3 cellular contexts compared by ENCODE assay signal in the genomic region with DNA sequence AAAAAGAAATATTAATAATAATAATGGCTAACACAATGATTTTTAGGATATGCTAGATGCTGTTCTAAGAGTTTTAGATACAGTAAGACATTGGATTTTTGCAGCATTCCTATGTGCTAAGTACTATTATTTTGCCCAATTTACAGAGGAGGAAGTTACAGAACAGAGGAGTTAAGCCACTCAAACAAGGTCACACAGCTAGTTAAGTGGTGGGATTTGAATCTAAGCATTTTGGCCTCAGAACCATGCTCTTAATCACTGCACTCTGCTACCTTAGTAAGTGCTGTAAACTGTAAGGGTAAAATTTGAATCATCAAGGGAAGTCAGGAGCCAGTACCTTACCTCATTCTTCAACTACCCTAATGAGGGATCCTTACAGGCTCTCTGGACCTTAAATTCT.
TF ChIP-seq lines count a peak whose summit lies in the region.

No MANE protein-coding gene starts in this region.

TF ChIP-seq in HEK293, 187 proteins besides CTCF, POLR2A, EP300 and RAD21:
- TF ChIP-seq ZNF768 (tag by site-specific recombination; IDR thresholded peaks at IDR 0.05): 0 out of 2 replicates have a peak, but pooled peaks have one; percentile 22
- TF ChIP-seq GFI1B (tag by site-specific recombination; IDR thresholded peaks at IDR 0.05): no peak

TF ChIP-seq in K562, 482 proteins besides CTCF, POLR2A, EP300 and RAD21 (continues in another document):
- TF ChIP-seq ZNF282 (CRISPR knock-in tag; IDR thresholded peaks at IDR 0.05) (no peak), EWSR1 (IDR thresholded peaks at IDR 0.05; ENCODE audit: borderline replicate concordance, low read depth, partially characterized antibody) (no peak), MAZ (CRISPR knock-in tag; conservative IDR thresholded peaks at IDR 0.05 in 1 of 2, IDR thresholded peaks at IDR 0.05 in 1 of 2) (no peak), STAT5B (CRISPR knock-in tag; IDR thresholded peaks at IDR 0.05) (no peak), CBFB (CRISPR knock-in tag; IDR thresholded peaks at IDR 0.05) (no peak), BRD4 (IDR thresholded peaks at IDR 0.05) (no peak), ZKSCAN1 (IDR thresholded peaks at IDR 0.05; ENCODE audit: low read depth, low read length) (no peak), SMAD2 (IDR thresholded peaks at IDR 0.05; ENCODE audit: low read depth, low read length) (no peak), NFYB (IDR thresholded peaks at IDR 0.05; ENCODE audit: extremely low read depth, insufficient read length) (no peak), ZNF586 (CRISPR knock-in tag; conservative IDR thresholded peaks at IDR 0.05) (no peak)
- TF ChIP-seq, protein P1, sequence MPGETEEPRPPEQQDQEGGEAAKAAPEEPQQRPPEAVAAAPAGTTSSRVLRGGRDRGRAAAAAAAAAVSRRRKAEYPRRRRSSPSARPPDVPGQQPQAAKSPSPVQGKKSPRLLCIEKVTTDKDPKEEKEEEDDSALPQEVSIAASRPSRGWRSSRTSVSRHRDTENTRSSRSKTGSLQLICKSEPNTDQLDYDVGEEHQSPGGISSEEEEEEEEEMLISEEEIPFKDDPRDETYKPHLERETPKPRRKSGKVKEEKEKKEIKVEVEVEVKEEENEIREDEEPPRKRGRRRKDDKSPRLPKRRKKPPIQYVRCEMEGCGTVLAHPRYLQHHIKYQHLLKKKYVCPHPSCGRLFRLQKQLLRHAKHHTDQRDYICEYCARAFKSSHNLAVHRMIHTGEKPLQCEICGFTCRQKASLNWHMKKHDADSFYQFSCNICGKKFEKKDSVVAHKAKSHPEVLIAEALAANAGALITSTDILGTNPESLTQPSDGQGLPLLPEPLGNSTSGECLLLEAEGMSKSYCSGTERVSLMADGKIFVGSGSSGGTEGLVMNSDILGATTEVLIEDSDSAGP (CRISPR knock-in tag; IDR thresholded peaks at IDR 0.05): no peak
- TF ChIP-seq, protein P2, sequence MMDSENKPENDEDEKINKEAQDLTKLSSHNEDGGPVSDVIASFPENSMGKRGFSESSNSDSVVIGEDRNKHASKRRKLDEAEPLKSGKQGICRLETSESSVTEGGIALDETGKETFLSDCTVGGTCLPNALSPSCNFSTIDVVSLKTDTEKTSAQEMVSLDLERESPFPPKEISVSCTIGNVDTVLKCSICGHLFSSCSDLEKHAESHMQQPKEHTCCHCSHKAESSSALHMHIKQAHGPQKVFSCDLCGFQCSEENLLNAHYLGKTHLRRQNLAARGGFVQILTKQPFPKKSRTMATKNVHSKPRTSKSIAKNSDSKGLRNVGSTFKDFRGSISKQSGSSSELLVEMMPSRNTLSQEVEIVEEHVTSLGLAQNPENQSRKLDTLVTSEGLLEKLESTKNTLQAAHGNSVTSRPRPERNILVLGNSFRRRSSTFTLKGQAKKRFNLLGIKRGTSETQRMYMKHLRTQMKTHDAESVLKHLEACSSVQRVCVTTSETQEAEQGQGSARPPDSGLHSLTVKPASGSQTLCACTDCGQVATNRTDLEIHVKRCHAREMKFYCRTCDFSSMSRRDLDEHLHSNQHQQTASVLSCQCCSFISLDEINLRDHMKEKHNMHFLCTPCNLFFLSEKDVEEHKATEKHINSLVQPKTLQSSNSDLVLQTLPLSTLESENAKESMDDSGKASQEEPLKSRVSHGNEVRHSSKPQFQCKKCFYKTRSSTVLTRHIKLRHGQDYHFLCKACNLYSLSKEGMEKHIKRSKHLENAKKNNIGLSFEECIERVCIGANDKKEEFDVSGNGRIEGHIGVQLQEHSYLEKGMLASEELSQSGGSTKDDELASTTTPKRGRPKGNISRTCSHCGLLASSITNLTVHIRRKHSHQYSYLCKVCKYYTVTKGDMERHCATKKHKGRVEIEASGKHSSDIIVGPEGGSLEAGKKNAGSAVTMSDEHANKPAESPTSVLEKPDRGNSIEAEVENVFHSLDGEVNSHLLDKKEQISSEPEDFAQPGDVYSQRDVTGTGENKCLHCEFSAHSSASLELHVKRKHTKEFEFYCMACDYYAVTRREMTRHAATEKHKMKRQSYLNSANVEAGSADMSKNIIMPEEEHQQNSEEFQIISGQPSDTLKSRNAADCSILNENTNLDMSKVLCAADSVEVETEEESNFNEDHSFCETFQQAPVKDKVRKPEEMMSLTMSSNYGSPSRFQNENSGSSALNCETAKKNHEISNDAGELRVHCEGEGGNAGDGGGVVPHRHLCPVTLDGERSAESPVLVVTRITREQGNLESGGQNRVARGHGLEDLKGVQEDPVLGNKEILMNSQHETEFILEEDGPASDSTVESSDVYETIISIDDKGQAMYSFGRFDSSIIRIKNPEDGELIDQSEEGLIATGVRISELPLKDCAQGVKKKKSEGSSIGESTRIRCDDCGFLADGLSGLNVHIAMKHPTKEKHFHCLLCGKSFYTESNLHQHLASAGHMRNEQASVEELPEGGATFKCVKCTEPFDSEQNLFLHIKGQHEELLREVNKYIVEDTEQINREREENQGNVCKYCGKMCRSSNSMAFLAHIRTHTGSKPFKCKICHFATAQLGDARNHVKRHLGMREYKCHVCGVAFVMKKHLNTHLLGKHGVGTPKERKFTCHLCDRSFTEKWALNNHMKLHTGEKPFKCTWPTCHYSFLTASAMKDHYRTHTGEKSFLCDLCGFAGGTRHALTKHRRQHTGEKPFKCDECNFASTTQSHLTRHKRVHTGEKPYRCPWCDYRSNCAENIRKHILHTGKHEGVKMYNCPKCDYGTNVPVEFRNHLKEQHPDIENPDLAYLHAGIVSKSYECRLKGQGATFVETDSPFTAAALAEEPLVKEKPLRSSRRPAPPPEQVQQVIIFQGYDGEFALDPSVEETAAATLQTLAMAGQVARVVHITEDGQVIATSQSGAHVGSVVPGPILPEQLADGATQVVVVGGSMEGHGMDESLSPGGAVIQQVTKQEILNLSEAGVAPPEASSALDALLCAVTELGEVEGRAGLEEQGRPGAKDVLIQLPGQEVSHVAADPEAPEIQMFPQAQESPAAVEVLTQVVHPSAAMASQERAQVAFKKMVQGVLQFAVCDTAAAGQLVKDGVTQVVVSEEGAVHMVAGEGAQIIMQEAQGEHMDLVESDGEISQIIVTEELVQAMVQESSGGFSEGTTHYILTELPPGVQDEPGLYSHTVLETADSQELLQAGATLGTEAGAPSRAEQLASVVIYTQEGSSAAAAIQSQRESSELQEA (IDR thresholded peaks at IDR 0.05; ENCODE audit: low read depth): no peak
- TF ChIP-seq, protein P3, sequence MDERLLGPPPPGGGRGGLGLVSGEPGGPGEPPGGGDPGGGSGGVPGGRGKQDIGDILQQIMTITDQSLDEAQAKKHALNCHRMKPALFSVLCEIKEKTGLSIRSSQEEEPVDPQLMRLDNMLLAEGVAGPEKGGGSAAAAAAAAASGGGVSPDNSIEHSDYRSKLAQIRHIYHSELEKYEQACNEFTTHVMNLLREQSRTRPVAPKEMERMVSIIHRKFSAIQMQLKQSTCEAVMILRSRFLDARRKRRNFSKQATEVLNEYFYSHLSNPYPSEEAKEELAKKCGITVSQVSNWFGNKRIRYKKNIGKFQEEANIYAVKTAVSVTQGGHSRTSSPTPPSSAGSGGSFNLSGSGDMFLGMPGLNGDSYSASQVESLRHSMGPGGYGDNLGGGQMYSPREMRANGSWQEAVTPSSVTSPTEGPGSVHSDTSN (CRISPR knock-in tag; IDR thresholded peaks at IDR 0.05; ENCODE audit: low read depth): no peak
- TF ChIP-seq, protein P3 (tag; conservative IDR thresholded peaks at IDR 0.05; ENCODE audit: low read depth): no peak

TF ChIP-seq in H1, 55 proteins besides CTCF, POLR2A, EP300 and RAD21:
- TF ChIP-seq KDM1A (IDR thresholded peaks at IDR 0.05; ENCODE audit: borderline replicate concordance, low read length): peak; percentile 66
- no peak for TF ChIP-seq HDAC6 (IDR thresholded peaks at IDR 0.05; ENCODE audit: low read depth, low read length)
- no peak for TF ChIP-seq POU5F1 (IDR thresholded peaks at IDR 0.05; ENCODE audit: low read depth, low read length)
- no peak for TF ChIP-seq TEAD4 (IDR thresholded peaks at IDR 0.05; ENCODE audit: low read depth, low read length)
- no peak for TF ChIP-seq RXRA (IDR thresholded peaks at IDR 0.05; ENCODE audit: insufficient read depth, low read depth, low read length)
- no peak for TF ChIP-seq SP2 (IDR thresholded peaks at IDR 0.05; ENCODE audit: low read length)
- no peak for TF ChIP-seq YY1 (IDR thresholded peaks at IDR 0.05; ENCODE audit: low read depth, low read length)
- no peak for TF ChIP-seq EGR1 (IDR thresholded peaks at IDR 0.05; ENCODE audit: borderline replicate concordance, low read depth, low read length)
